In genomic region chr1:21517660-21518480, GRCh38 we compare ENCODE assay signal across 23 cellular contexts. TPM values are rescaled to one million over a fixed set of nuclear protein-coding genes. Genes with fewer than 3 reads are reported as not detected.
DNase-seq lines count a peak whose midpoint lies in the region; ATAC-seq and TF ChIP-seq lines count a peak whose summit lies in the region.
"Had no signal": no experiment of that assay in that cellular context is flagged by ENCODE, and none has a peak within 500 bp of the region (broad histone marks: within the 10 kb centered on the region; RNA-seq: fewer than 3 reads in every experiment).

No MANE protein-coding gene starts in this region.

- H3K27me3 Mint-ChIP-seq in naive thymus-derived CD4-positive, alpha-beta T cell, result peaks cover 0 to 10% (median 0%) of the 10 kb centered on the region in 5 donors
- H3K27me3 Mint-ChIP-seq: activated naive CD8-positive, alpha-beta T cell had no signal

- H3K27ac ChIP-seq in DOHH2 (ENCODE audit: low read depth, low read length) (no peak overlapping the region), Karpas-422 (ENCODE audit: low read length) (peak overlapping the region; percentile 98), colonic mucosa (peak overlapping the region; percentile 36)
- no peak overlapping the region for H3K27ac ChIP-seq in naive thymus-derived CD4-positive, alpha-beta T cell (ENCODE audit: low read depth, low read length)
- H3K27ac ChIP-seq: ascending aorta, KMS-11 had no signal

- no peaks in the 10 kb centered on the region for H3K36me3 Mint-ChIP-seq in stimulated activated effector memory CD8-positive, alpha-beta T cell treated with anti-CD3 and anti-CD28 coated beads, Interleukin-12 subunit alpha, Interleukin-12 subunit beta, amount 100 ng/mL, for 72 hours
- no peaks in the 10 kb centered on the region for H3K36me3 Mint-ChIP-seq in naive thymus-derived CD4-positive, alpha-beta T cell
- H3K36me3 Mint-ChIP-seq: activated naive CD8-positive, alpha-beta T cell; CD4-positive, alpha-beta memory T cell; naive thymus-derived CD8-positive, alpha-beta T cell had no signal

- H3K36me3 ChIP-seq in DOHH2 (ENCODE audit: control insufficient read depth, low read length) (no peaks in the 10 kb centered on the region), Karpas-422 (ENCODE audit: insufficient read depth, low read length) (no peaks in the 10 kb centered on the region), colonic mucosa (no peaks in the 10 kb centered on the region)
- H3K36me3 ChIP-seq in naive thymus-derived CD4-positive, alpha-beta T cell (ENCODE audit: control insufficient read depth in 2 of 3, insufficient read depth in 3 of 3, low read length in 3 of 3), result no peaks in the 10 kb centered on the region
- H3K36me3 ChIP-seq: ascending aorta had no signal

- CTCF ChIA-PET in naive thymus-derived CD4-positive, alpha-beta T cell (lab: Charles Lee), result interaction anchor here (0.6 kb wide), 1 partner anchor 1578 kb away, joined by 3 read pairs; no protein-coding TSS in a partner anchor

- POLR2A ChIA-PET in naive thymus-derived CD4-positive, alpha-beta T cell (lab: Charles Lee), result no interaction called here

- ATAC-seq in stimulated activated effector memory CD8-positive, alpha-beta T cell treated with anti-CD3 and anti-CD28 coated beads, Interleukin-12 subunit alpha, Interleukin-12 subunit beta, amount 100 ng/mL, for 72 hours, result peak; percentile 6
- no peak for ATAC-seq in HG02642 (IDR thresholded peaks at IDR 0.05; ENCODE audit: poor library complexity, unreplicated experiment)
- ATAC-seq in naive thymus-derived CD4-positive, alpha-beta T cell, result no peak
- ATAC-seq: activated T-helper 17 cell treated with anti-CD3 and anti-CD28 coated beads, Interleukin-2, amount 50 U/mL, for 72 hours had no signal

- H2AFZ ChIP-seq in Karpas-422 (ENCODE audit: low read length), result no peak overlapping the region

- H3K9me3 ChIP-seq in DOHH2 (ENCODE audit: control insufficient read depth, insufficient read depth, low read length) (no peaks in the 10 kb centered on the region), Karpas-422 (ENCODE audit: low read length) (no peaks in the 10 kb centered on the region), colonic mucosa (no peaks in the 10 kb centered on the region)
- no peaks in the 10 kb centered on the region for H3K9me3 ChIP-seq in naive thymus-derived CD4-positive, alpha-beta T cell (ENCODE audit: control insufficient read depth in 2 of 3, low read length in 3 of 3)
- H3K9me3 ChIP-seq: ascending aorta had no signal

- H3K4me3 ChIP-seq in DOHH2 (ENCODE audit: low read length) (no peak overlapping the region), Karpas-422 (ENCODE audit: low read length) (peak overlapping the region; percentile 48), colonic mucosa (no peak overlapping the region)
- H3K4me3 ChIP-seq in naive thymus-derived CD4-positive, alpha-beta T cell (ENCODE audit: low read length), result no peak overlapping the region
- H3K4me3 ChIP-seq: ascending aorta, skin epidermis had no signal

- H3K27ac Mint-ChIP-seq in stimulated activated effector memory CD8-positive, alpha-beta T cell treated with anti-CD3 and anti-CD28 coated beads, Interleukin-12 subunit alpha, Interleukin-12 subunit beta, amount 100 ng/mL, for 72 hours, result no peak overlapping the region
- no peak overlapping the region for H3K27ac Mint-ChIP-seq in naive thymus-derived CD4-positive, alpha-beta T cell
- H3K27ac Mint-ChIP-seq: activated naive CD8-positive, alpha-beta T cell; activated T-helper 17 cell treated with anti-CD3 and anti-CD28 coated beads, Interleukin-2, amount 50 U/mL, for 72 hours; naive thymus-derived CD8-positive, alpha-beta T cell had no signal

- peak overlapping the region; percentile 60 for H3K9ac ChIP-seq in Karpas-422 (ENCODE audit: low read length)
- H3K9ac ChIP-seq in colonic mucosa (ENCODE audit: low read depth in 2 of 2, low read length in 2 of 2), result no peak overlapping the region
- H3K9ac ChIP-seq: KMS-11 had no signal

- TF ChIP-seq CTCF in DOHH2 (IDR thresholded peaks at IDR 0.05; ENCODE audit: low read depth, low read length, poor library complexity, severe bottlenecking), result no peak
- TF ChIP-seq CTCF in colonic mucosa (IDR thresholded peaks at IDR 0.05), result no peak

- H3K9me3 Mint-ChIP-seq in stimulated activated effector memory CD8-positive, alpha-beta T cell treated with anti-CD3 and anti-CD28 coated beads, Interleukin-12 subunit alpha, Interleukin-12 subunit beta, amount 100 ng/mL, for 72 hours, result no peaks in the 10 kb centered on the region
- H3K9me3 Mint-ChIP-seq in naive thymus-derived CD4-positive, alpha-beta T cell, result no peaks in the 10 kb centered on the region
- H3K9me3 Mint-ChIP-seq: activated T-helper 17 cell treated with anti-CD3 and anti-CD28 coated beads, Interleukin-2, amount 50 U/mL, for 72 hours; CD4-positive, alpha-beta memory T cell; naive thymus-derived CD8-positive, alpha-beta T cell had no signal

- H4K20me1 ChIP-seq in DOHH2 (ENCODE audit: control insufficient read depth, insufficient read depth, low read depth, low read length), result peaks cover 7% of the 10 kb centered on the region; the same call in 1 of the 2 replicates
- H4K20me1 ChIP-seq in Karpas-422 (ENCODE audit: insufficient read depth, low read depth, low read length), result no peaks in the 10 kb centered on the region

- H3K79me2 ChIP-seq in DOHH2 (ENCODE audit: control insufficient read depth, low read length) (no peaks in the 10 kb centered on the region), Karpas-422 (ENCODE audit: low read length) (no peaks in the 10 kb centered on the region)

- peaks cover 7% of the 10 kb centered on the region for H3K4me1 Mint-ChIP-seq in stimulated activated effector memory CD8-positive, alpha-beta T cell treated with anti-CD3 and anti-CD28 coated beads, Interleukin-12 subunit alpha, Interleukin-12 subunit beta, amount 100 ng/mL, for 72 hours
- H3K4me1 Mint-ChIP-seq in naive thymus-derived CD4-positive, alpha-beta T cell, result no peaks in the 10 kb centered on the region
- H3K4me1 Mint-ChIP-seq: activated T-helper 17 cell treated with anti-CD3 and anti-CD28 coated beads, Interleukin-2, amount 50 U/mL, for 72 hours; CD4-positive, alpha-beta memory T cell had no signal

- H3F3A ChIP-seq in DOHH2 (ENCODE audit: control insufficient read depth, insufficient read depth), result peaks cover 13% of the 10 kb centered on the region

- H3K4me2 ChIP-seq in DOHH2 (ENCODE audit: low read length) (peak overlapping the region; percentile 35), Karpas-422 (ENCODE audit: low read depth, low read length, poor library complexity, severe bottlenecking) (peak overlapping the region; percentile 68)
- H3K4me2 ChIP-seq: KMS-11 had no signal

- H3K9me2 ChIP-seq in DOHH2 (replicated peaks; ENCODE audit: control insufficient read depth, low read length), result no peaks in the 10 kb centered on the region
- H3K9me2 ChIP-seq in Karpas-422 (replicated peaks; ENCODE audit: insufficient read depth, low read length), result no peaks in the 10 kb centered on the region

- peak; percentile 90 for DNase-seq in Karpas-422
- DNase-seq in colonic mucosa, result no peak
- DNase-seq in stimulated activated effector memory CD8-positive, alpha-beta T cell treated with anti-CD3 and anti-CD28 coated beads, Interleukin-12 subunit alpha, Interleukin-12 subunit beta, amount 100 ng/mL, for 72 hours (ENCODE audit: low spot score in 2 of 2), result no peak
- no peak for DNase-seq in NAMALWA (ENCODE audit: low spot score)
- DNase-seq in naive thymus-derived CD4-positive, alpha-beta T cell, result no peak
- DNase-seq: activated CD4-positive, alpha-beta T cell treated with anti-CD3 and anti-CD28 coated beads, Interleukin-2, amount 50 U/mL, for 4 hours; activated CD4-positive, CD25-positive, alpha-beta regulatory T cell; CD4-positive, alpha-beta memory T cell; central memory CD4-positive, alpha-beta T cell; DMS 273 treated with DMSO at 0.1 percent for 48 hours; mesendoderm; NCI-H1436 treated with DMSO at 0.1 percent for 48 hours; stimulated activated CD4-positive, alpha-beta T cell treated with anti-CD3 and anti-CD28 coated beads, Interleukin-1b, Interleukin-23, amount 100 ng/mL, for 48 hours; T-helper 9 cell had no signal

- no peak overlapping the region for H3K4me3 Mint-ChIP-seq in stimulated activated effector memory CD8-positive, alpha-beta T cell treated with anti-CD3 and anti-CD28 coated beads, Interleukin-12 subunit alpha, Interleukin-12 subunit beta, amount 100 ng/mL, for 72 hours
- H3K4me3 Mint-ChIP-seq in naive thymus-derived CD4-positive, alpha-beta T cell, result no peak overlapping the region
- H3K4me3 Mint-ChIP-seq: activated naive CD8-positive, alpha-beta T cell; activated T-helper 17 cell treated with anti-CD3 and anti-CD28 coated beads, Interleukin-2, amount 50 U/mL, for 72 hours; CD4-positive, alpha-beta memory T cell; naive thymus-derived CD8-positive, alpha-beta T cell had no signal

- H3K4me1 ChIP-seq in DOHH2 (ENCODE audit: control insufficient read depth, low read length), result peaks cover 63% of the 10 kb centered on the region
- peaks cover 99% of the 10 kb centered on the region for H3K4me1 ChIP-seq in Karpas-422 (ENCODE audit: low read length)
- no peaks in the 10 kb centered on the region for H3K4me1 ChIP-seq in colonic mucosa
- no peaks in the 10 kb centered on the region for H3K4me1 ChIP-seq in naive thymus-derived CD4-positive, alpha-beta T cell (ENCODE audit: control insufficient read depth in 2 of 2, insufficient read depth in 2 of 2, low read length in 2 of 2)
- H3K4me1 ChIP-seq: ascending aorta had no signal

- intact Hi-C loops in colonic mucosa (cut with DNase I), result no loop called here
- intact Hi-C loops in naive thymus-derived CD4-positive, alpha-beta T cell (cut with micrococcal nuclease), result no loop called here

- H3K27me3 ChIP-seq in DOHH2 (ENCODE audit: control insufficient read depth, low read length) (peaks cover 77% of the 10 kb centered on the region), Karpas-422 (ENCODE audit: low read length) (no peaks in the 10 kb centered on the region), colonic mucosa (no peaks in the 10 kb centered on the region)
- no peaks in the 10 kb centered on the region for H3K27me3 ChIP-seq in naive thymus-derived CD4-positive, alpha-beta T cell (ENCODE audit: control insufficient read depth in 2 of 2, insufficient read depth in 2 of 2, low read length in 2 of 2)
- H3K27me3 ChIP-seq: ascending aorta had no signal

RNA-seq across cellular contexts. Expression of gene ALPL, which starts 8.6 kb away (rescaled TPM):
- total RNA-seq in Karpas-422 (2014; rRNA removed; shearing (Covaris generic); ENCODE audit: low replicate concordance), result 0.36 TPM in 1 of 2 replicates, not detected in the other
- total RNA-seq in colonic mucosa, result 1 to 10 TPM; 1.6 to 1.7 TPM
- not detected for total RNA-seq in naive thymus-derived CD4-positive, alpha-beta T cell
- polyA plus RNA-seq in naive thymus-derived CD4-positive, alpha-beta T cell, result not detected
- total RNA-seq: activated T-helper 17 cell treated with anti-CD3 and anti-CD28 coated beads, Interleukin-2, amount 50 U/mL, for 72 hours; CD4-positive, alpha-beta memory T cell; HT-29; naive thymus-derived CD8-positive, alpha-beta T cell had no signal
- polyA plus RNA-seq: CD4-positive, alpha-beta memory T cell; naive thymus-derived CD8-positive, alpha-beta T cell had no signal

Comparison
In these comparisons a context has a peak if more than half of its experiments do, and no peak if none do; other contexts are left out.
1. H3K27ac ChIP-seq: peak in Karpas-422 (single experiment) and colonic mucosa (single experiment); none in DOHH2 (single experiment) and naive thymus-derived CD4-positive, alpha-beta T cell (single experiment).